In genomic region chr6:135094403-135094821, GRCh38 we compare ENCODE assay signal across 10 cellular contexts. TPM values are rescaled to one million over a fixed set of nuclear protein-coding genes. Genes with fewer than 3 reads are reported as not detected.
A peak's percentile ranks its signal among the peaks of the same experiment; 100 is the strongest.
DNase-seq lines count a peak whose midpoint lies in the region; ATAC-seq lines count a peak whose summit lies in the region.
"Had no signal": no experiment of that assay in that cellular context is flagged by ENCODE, and none has a peak within 500 bp of the region (broad histone marks: within the 10 kb centered on the region; RNA-seq: fewer than 3 reads in every experiment).

No MANE protein-coding gene starts in this region.

- peak; percentile 91 to 93 for ATAC-seq in activated CD4-positive, CD25-positive, alpha-beta regulatory T cell treated with anti-CD3 and anti-CD28 coated beads, Interleukin-2, amount 50 U/mL, for 24 hours
- ATAC-seq in HG02973 (IDR thresholded peaks at IDR 0.05; ENCODE audit: unreplicated experiment) (peak; percentile 62), left colon (no peak)
- peak; percentile 86 to 94 for ATAC-seq in natural killer cell treated with Interleukin-12 subunit alpha and Interleukin-12 subunit beta and Interleukin-15 and Interleukin-18, amount 100 ng/mL, for 72 hours

- intact Hi-C loops in activated CD4-positive, alpha-beta T cell treated with anti-CD3 and anti-CD28 coated beads, Interleukin-2, amount 10 ng/mL, durations not matched to agents 24 days and 14 days (cut with micrococcal nuclease): loop anchor here (1.0 kb wide), 1 partner anchor 20 kb away; no protein-coding TSS in a partner anchor
- intact Hi-C loops in left colon (cut with DNase I, micrococcal nuclease): no loop called here

- no peaks in the 10 kb centered on the region for H3K27me3 Mint-ChIP-seq in activated CD4-positive, alpha-beta T cell treated with anti-CD3 and anti-CD28 coated beads, Interleukin-2, amount 10 ng/mL, durations not matched to agents 24 days and 14 days
- H3K27me3 Mint-ChIP-seq in natural killer cell treated with Interleukin-12 subunit alpha and Interleukin-12 subunit beta and Interleukin-15 and Interleukin-18, amount 100 ng/mL, for 72 hours: peaks cover 0 to 4% of the 10 kb centered on the region in 2 donors

- DNase-seq in activated CD4-positive, CD25-positive, alpha-beta regulatory T cell treated with anti-CD3 and anti-CD28 coated beads, Interleukin-2, amount 50 U/mL, for 72 hours: no peak
- peak; percentile 78 for DNase-seq in activated CD4-positive, alpha-beta T cell treated with anti-CD3 and anti-CD28 coated beads, Interleukin-2, amount 10 ng/mL, durations not matched to agents 24 days and 14 days
- DNase-seq in natural killer cell treated with Interleukin-12 subunit alpha and Interleukin-12 subunit beta and Interleukin-15 and Interleukin-18, amount 100 ng/mL, for 72 hours (ENCODE audit: low spot score): no peak
- no peak for DNase-seq in GM19238 (ENCODE audit: insufficient read length, low spot score)
- no peak for DNase-seq in CD1c-positive myeloid dendritic cell (ENCODE audit: extremely low spot score)
- no peak for DNase-seq in left colon
- DNase-seq: MG63, T1000 had no signal

- H3K4me1 Mint-ChIP-seq in activated CD4-positive, alpha-beta T cell treated with anti-CD3 and anti-CD28 coated beads, Interleukin-2, amount 10 ng/mL, durations not matched to agents 24 days and 14 days: peaks cover 44% of the 10 kb centered on the region
- H3K4me1 Mint-ChIP-seq in natural killer cell treated with Interleukin-12 subunit alpha and Interleukin-12 subunit beta and Interleukin-15 and Interleukin-18, amount 100 ng/mL, for 72 hours (ENCODE audit: low read depth in 2 of 2): peaks cover 12 to 40% of the 10 kb centered on the region in 2 donors

- H3K27ac Mint-ChIP-seq in activated CD4-positive, alpha-beta T cell treated with anti-CD3 and anti-CD28 coated beads, Interleukin-2, amount 10 ng/mL, durations not matched to agents 24 days and 14 days: peak overlapping the region; percentile 92
- peak overlapping the region; percentile 75 to 92 for H3K27ac Mint-ChIP-seq in natural killer cell treated with Interleukin-12 subunit alpha and Interleukin-12 subunit beta and Interleukin-15 and Interleukin-18, amount 100 ng/mL, for 72 hours

- no peaks in the 10 kb centered on the region for H3K9me3 Mint-ChIP-seq in activated CD4-positive, alpha-beta T cell treated with anti-CD3 and anti-CD28 coated beads, Interleukin-2, amount 10 ng/mL, durations not matched to agents 24 days and 14 days
- no peaks in the 10 kb centered on the region for H3K9me3 Mint-ChIP-seq in natural killer cell treated with Interleukin-12 subunit alpha and Interleukin-12 subunit beta and Interleukin-15 and Interleukin-18, amount 100 ng/mL, for 72 hours

- H3K36me3 Mint-ChIP-seq in activated CD4-positive, alpha-beta T cell treated with anti-CD3 and anti-CD28 coated beads, Interleukin-2, amount 10 ng/mL, durations not matched to agents 24 days and 14 days (ENCODE audit: low read depth): peaks cover 2% of the 10 kb centered on the region
- H3K36me3 Mint-ChIP-seq in natural killer cell treated with Interleukin-12 subunit alpha and Interleukin-12 subunit beta and Interleukin-15 and Interleukin-18, amount 100 ng/mL, for 72 hours: peaks cover 4% of the 10 kb centered on the region

- peak overlapping the region; percentile 52 for H3K4me3 Mint-ChIP-seq in activated CD4-positive, alpha-beta T cell treated with anti-CD3 and anti-CD28 coated beads, Interleukin-2, amount 10 ng/mL, durations not matched to agents 24 days and 14 days
- H3K4me3 Mint-ChIP-seq in natural killer cell treated with Interleukin-12 subunit alpha and Interleukin-12 subunit beta and Interleukin-15 and Interleukin-18, amount 100 ng/mL, for 72 hours: peak overlapping the region; percentile 44

RNA-seq across cellular contexts. Expression of gene HBS1L, which starts 39.8 kb away (rescaled TPM):
- total RNA-seq in activated CD4-positive, alpha-beta T cell treated with anti-CD3 and anti-CD28 coated beads, Interleukin-2, amount 10 ng/mL, durations not matched to agents 24 days and 14 days: 94.4 and 104 TPM in 2 replicates
- 100 to 1,000 TPM; 137 to 215 TPM for total RNA-seq in natural killer cell treated with Interleukin-12 subunit alpha and Interleukin-12 subunit beta and Interleukin-15 and Interleukin-18, amount 100 ng/mL, for 72 hours
- total RNA-seq in left colon: 10 to 100 TPM; 48.9 to 50.0 TPM
